ENCODE assay signal across 17 cellular contexts in genomic region chr18:2326999-2327398, GRCh38.
"Had no signal": no experiment of that assay in that cellular context is flagged by ENCODE, and none has a peak within 500 bp of the region (broad histone marks: within the 10 kb centered on the region; RNA-seq: fewer than 3 reads in every experiment).

No MANE protein-coding gene starts in this region.

- DNase-seq: activated CD4-positive, alpha-beta memory T cell treated with anti-CD3 and anti-CD28 coated beads, Interleukin-2, amount 10 ng/mL, durations not matched to agents 7 days and 5 days; activated CD4-positive, alpha-beta T cell treated with anti-CD3 and anti-CD28 coated beads for 4 hours; activated effector memory CD4-positive, alpha-beta T cell treated with Interleukin-2 at 50 U/mL for 16 hours; activated naive CD4-positive, alpha-beta T cell treated with anti-CD3 and anti-CD28 coated beads, Interleukin-2, amount 50 U/mL, for 16 hours; activated T-cell treated with anti-CD3 and anti-CD28 coated beads, Interleukin-2, amount 50 U/mL, for 4 hours; adrenal gland; glutamatergic neuron; kidney glomerular epithelial cell; stimulated activated CD4-positive, alpha-beta T cell treated with anti-CD3 and anti-CD28 coated beads, Interleukin-15, amount 100 ng/mL, for 24 hours; stimulated activated CD4-positive, alpha-beta T cell treated with anti-CD3 and anti-CD28 coated beads, Interleukin-4, amount 100 ng/mL, for 1 hour; stimulated activated naive B cell treated with anti-CD40 and anti-IgM and Interleukin-4, amounts not matched to agents 10 μg/mL and 1 μg/mL and 100 μg/mL, for 72 hours; T-helper 2 cell; tibial artery; uterus had no signal

- H3K27ac ChIP-seq: adrenal gland, tibial artery, uterus had no signal

- ATAC-seq: activated T-cell treated with anti-CD3 and anti-CD28 coated beads, Interleukin-2, amount 50 U/mL, for 4 hours; stimulated activated naive B cell treated with anti-CD40 and anti-IgM and Interleukin-4, amounts not matched to agents 10 μg/mL and 1 μg/mL and 100 μg/mL, for 72 hours; WTC11 had no signal

- H3K36me3 ChIP-seq: adrenal gland, tibial artery, uterus had no signal

- FAIRE-seq: colon, TTC549 had no signal

- H3K9me3 ChIP-seq: adrenal gland, tibial artery, uterus had no signal

- H3K4me1 ChIP-seq: adrenal gland, tibial artery, uterus had no signal

- H3K27me3 ChIP-seq: adrenal gland, uterus had no signal

- H3K4me3 ChIP-seq: adrenal gland, tibial artery, uterus had no signal
